10 cellular contexts compared by ENCODE assay signal in genomic region chr18:23141022-23141999, GRCh38. TPM values are rescaled to one million over a fixed set of nuclear protein-coding genes. Genes with fewer than 3 reads are reported as not detected.
DNase-seq lines count a peak whose midpoint lies in the region; ATAC-seq and TF ChIP-seq lines count a peak whose summit lies in the region.
"Had no signal": no experiment of that assay in that cellular context is flagged by ENCODE, and none has a peak within 500 bp of the region (broad histone marks: within the 10 kb centered on the region; RNA-seq: fewer than 3 reads in every experiment).

No MANE protein-coding gene starts in this region.

- in situ Hi-C loops in HAP-1 (cut with MboI; ENCODE audit: low sequenced_read_pairs) = loop anchor here (25.0 kb wide), 1 partner anchor 246 kb away; no protein-coding TSS in a partner anchor

- H3K79me2 ChIP-seq in OCI-LY7 (ENCODE audit: insufficient read depth, low read depth, low read length) = peaks cover 79% of the 10 kb centered on the region; the same call in 1 of the 2 replicates
- peaks cover 10% of the 10 kb centered on the region for H3K79me2 ChIP-seq in smooth muscle cell (ENCODE audit: low read depth)

- H3K9me3 ChIP-seq in HAP-1 (no peaks in the 10 kb centered on the region), OCI-LY7 (ENCODE audit: low read length) (no peaks in the 10 kb centered on the region), heart left ventricle (no peaks in the 10 kb centered on the region), smooth muscle cell (replicated peaks; ENCODE audit: low read depth) (no peaks in the 10 kb centered on the region)

- BruUV-seq in OCI-LY7 (replicated peaks; lab: Mats Ljungman, UMichigan) = no TSS peak

- peaks cover 37% of the 10 kb centered on the region for H3K4me1 Mint-ChIP-seq in CD14-positive monocyte

- no peak for TF ChIP-seq POLR2A in heart left ventricle (IDR thresholded peaks at IDR 0.05)

- peaks cover 0 to 9% (median 1%) of the 10 kb centered on the region in 7 donors for H3K9me3 Mint-ChIP-seq in CD14-positive monocyte
- H3K9me3 Mint-ChIP-seq: activated T-helper 2 cell treated with anti-CD3 and anti-CD28 coated beads, Interferon-gamma antibody, Interleukin-2, Interleukin-4, amounts not matched to agents 10 μg/mL and 5 μg/mL and 100 μg/mL, durations not matched to agents 14 hours and 24 hours and 36 hours had no signal

- H3F3A ChIP-seq in smooth muscle cell (ENCODE audit: low read depth) = peaks cover 12% of the 10 kb centered on the region

- H3K4me3 ChIP-seq in HAP-1 (no peak overlapping the region), OCI-LY7 (ENCODE audit: low read depth, low read length, poor library complexity, severe bottlenecking) (no peak overlapping the region), heart left ventricle (no peak overlapping the region), smooth muscle cell (no peak overlapping the region)

- H3K9ac ChIP-seq in smooth muscle cell (ENCODE audit: low read depth) = no peak overlapping the region

- TF ChIP-seq CTCF in OCI-LY7 (conservative IDR thresholded peaks at IDR 0.05; ENCODE audit: low read length) = no peak
- TF ChIP-seq CTCF in heart left ventricle (IDR thresholded peaks at IDR 0.05) = no peak
- no peak for TF ChIP-seq CTCF in smooth muscle cell (IDR thresholded peaks at IDR 0.05; ENCODE audit: borderline replicate concordance, insufficient read depth, poor library complexity, severe bottlenecking)
- TF ChIP-seq CTCF in CD14-positive monocyte (IDR thresholded peaks at IDR 0.05) = no peak
- no peak for TF ChIP-seq CTCF in foreskin keratinocyte (conservative IDR thresholded peaks at IDR 0.05)

- H3K4me3 Mint-ChIP-seq in CD14-positive monocyte = no peak overlapping the region

- no peaks in the 10 kb centered on the region for H3K27me3 ChIP-seq in HAP-1 (ENCODE audit: low read depth)
- peaks cover 3 to 23% (median 7%) of the 10 kb centered on the region in 9 donors for H3K27me3 ChIP-seq in heart left ventricle
- no peaks in the 10 kb centered on the region for H3K27me3 ChIP-seq in smooth muscle cell (ENCODE audit: low read depth)
- H3K27me3 ChIP-seq in foreskin keratinocyte = peaks cover 38% of the 10 kb centered on the region

- H3K36me3 ChIP-seq in HAP-1 (replicated peaks) (peaks cover 5% of the 10 kb centered on the region; the same call in 1 of the 2 replicates), OCI-LY7 (ENCODE audit: insufficient read depth, low read length) (peaks cover 19% of the 10 kb centered on the region), heart left ventricle (no peaks in the 10 kb centered on the region), smooth muscle cell (ENCODE audit: low read depth) (no peaks in the 10 kb centered on the region)

- peaks cover 30 to 45% (median 31%) of the 10 kb centered on the region in 3 donors for H3K27me3 Mint-ChIP-seq in CD14-positive monocyte (ENCODE audit: low read depth in 3 of 3)

- peaks cover 5 to 7% of the 10 kb centered on the region in 2 donors for H3K36me3 Mint-ChIP-seq in CD14-positive monocyte

- H3K27ac ChIP-seq in OCI-LY7 (ENCODE audit: low read depth, low read length, poor library complexity, severe bottlenecking) (no peak overlapping the region), heart left ventricle (peak overlapping the region in 4 of 12 donors; percentile 3 to 16 (median 12)), smooth muscle cell (ENCODE audit: low read depth) (no peak overlapping the region), foreskin keratinocyte (no peak overlapping the region)

- DNase-seq in HAP-1 (ENCODE audit: low spot score in 2 of 2) (peak; percentile 69 to 80), OCI-LY7 (ENCODE audit: low spot score) (no peak), heart left ventricle (peak in 2 of 5 donors; percentile 37 to 58), smooth muscle cell (lab: John Stamatoyannopoulos, UW; ENCODE audit: unreplicated experiment) (no peak), NCI-H1436 (lab: John Stamatoyannopoulos, UW) (no peak), CD14-positive monocyte (ENCODE audit: low spot score) (no peak), OCI-M2 (lab: John Stamatoyannopoulos, UW; ENCODE audit: unreplicated experiment) (no peak), foreskin keratinocyte (no peak)
- DNase-seq: stimulated activated CD8-positive, alpha-beta memory T cell treated with anti-CD3 and anti-CD28 coated beads, Interleukin-4, amount 100 ng/mL, for 48 hours had no signal

- H2AFZ ChIP-seq in OCI-LY7 (ENCODE audit: low read length) (no peak overlapping the region), smooth muscle cell (ENCODE audit: low read depth) (no peak overlapping the region)

- peak overlapping the region; percentile 36; the same call in 1 of the 2 replicates for H3K4me2 ChIP-seq in OCI-LY7 (ENCODE audit: low read length)
- peak overlapping the region; percentile 20 for H3K4me2 ChIP-seq in smooth muscle cell

- CTCF ChIA-PET in OCI-LY7 (lab: Charles Lee; ENCODE audit: unreplicated experiment) = no interaction called here

- WGBS in heart left ventricle, 4 donors = 58 to 61% (median 59%) methylated on average over 9 to 12 of the region's 12 CpGs
- 72% methylated on average over 12 of the region's 12 CpGs for WGBS in smooth muscle cell (ENCODE audit: low lambda C conversion rate)

- ATAC-seq in heart left ventricle = peak in 3 of 4 donors; percentile 7 to 34 (median 28)
- ATAC-seq in foreskin keratinocyte = no peak

- H4K20me1 ChIP-seq in OCI-LY7 (ENCODE audit: insufficient read depth, low read length) (0 out of 2 replicates have a peak, but pooled peaks cover 3% of the 10 kb centered on the region), smooth muscle cell (ENCODE audit: low read depth) (no peaks in the 10 kb centered on the region)

- H3K4me1 ChIP-seq in HAP-1 (peaks cover 17% of the 10 kb centered on the region), OCI-LY7 (ENCODE audit: insufficient read depth, low read length, poor library complexity, severe bottlenecking) (peaks cover 65% of the 10 kb centered on the region), heart left ventricle (peaks cover 0 to 68% (median 31%) of the 10 kb centered on the region in 12 donors), smooth muscle cell (ENCODE audit: low read depth) (peaks cover 23% of the 10 kb centered on the region), foreskin keratinocyte (peaks cover 5% of the 10 kb centered on the region)

- H3K27ac Mint-ChIP-seq in CD14-positive monocyte = no peak overlapping the region
- H3K27ac Mint-ChIP-seq: activated T-helper 2 cell treated with anti-CD3 and anti-CD28 coated beads, Interferon-gamma antibody, Interleukin-2, Interleukin-4, amounts not matched to agents 10 μg/mL and 5 μg/mL and 100 μg/mL, durations not matched to agents 14 hours and 24 hours and 36 hours had no signal

- POLR2A ChIA-PET in OCI-LY7 (lab: Charles Lee) = interaction anchor here (0.6 to 0.7 kb wide), 2 partner anchors 9 to 10 kb away, joined by 3 read pairs; no protein-coding TSS in a partner anchor

- H3K9me2 ChIP-seq in OCI-LY7 (ENCODE audit: insufficient read depth, low read length) = no peaks in the 10 kb centered on the region

- intact Hi-C loops in OCI-LY7 (cut with micrococcal nuclease; ENCODE audit: unreplicated experiment) = no loop called here
- intact Hi-C loops in heart left ventricle (cut with DNase I) = loop anchor here in 3 of 10 donors (5.0 to 10.0 kb wide), 3 partner anchors 51 to 73 kb away; no protein-coding TSS in a partner anchor
- intact Hi-C loops in CD14-positive monocyte (cut with micrococcal nuclease) = no loop called here

RNA-seq across cellular contexts. Expression of gene CABLES1, which starts 6.0 kb away (rescaled TPM):
- total RNA-seq in OCI-LY7 (2014; rRNA removed; shearing (Covaris generic)) = 20.6 and 34.7 TPM in 2 replicates
- total RNA-seq in OCI-LY7 (2022) = 22.0 and 28.7 TPM in 2 replicates
- 1 to 10 TPM in 7 of 9 donors, under 1 TPM in 2; 0.28 to 7.2 (median 2.3) TPM for total RNA-seq in heart left ventricle
- 1 to 10 TPM in 1 of 2 donors, under 1 TPM in 1; 0.88 to 1.5 TPM for polyA plus RNA-seq in heart left ventricle
- total RNA-seq in smooth muscle cell = 1.2 and 2.2 TPM in 2 replicates
- polyA plus RNA-seq in smooth muscle cell = 2.4 and 2.7 TPM in 2 replicates
- under 1 TPM in 1 of 2 donors, not detected in 1; 0.09 TPM for polyA plus RNA-seq in CD14-positive monocyte
- total RNA-seq in foreskin keratinocyte = 0.24 and 0.35 TPM in 2 replicates
- polyA plus RNA-seq in foreskin keratinocyte = 0.09 and 0.39 TPM in 2 replicates

Comparison
In these comparisons a context has a peak if more than half of its experiments do, and no peak if none do; other contexts are left out.
1. DNase-seq: peak in HAP-1 (2 of 2); none in OCI-LY7 (single experiment), smooth muscle cell (single experiment), NCI-H1436 (single experiment), CD14-positive monocyte (single experiment), OCI-M2 (single experiment) and foreskin keratinocyte (0 of 2).